In the genomic region with DNA sequence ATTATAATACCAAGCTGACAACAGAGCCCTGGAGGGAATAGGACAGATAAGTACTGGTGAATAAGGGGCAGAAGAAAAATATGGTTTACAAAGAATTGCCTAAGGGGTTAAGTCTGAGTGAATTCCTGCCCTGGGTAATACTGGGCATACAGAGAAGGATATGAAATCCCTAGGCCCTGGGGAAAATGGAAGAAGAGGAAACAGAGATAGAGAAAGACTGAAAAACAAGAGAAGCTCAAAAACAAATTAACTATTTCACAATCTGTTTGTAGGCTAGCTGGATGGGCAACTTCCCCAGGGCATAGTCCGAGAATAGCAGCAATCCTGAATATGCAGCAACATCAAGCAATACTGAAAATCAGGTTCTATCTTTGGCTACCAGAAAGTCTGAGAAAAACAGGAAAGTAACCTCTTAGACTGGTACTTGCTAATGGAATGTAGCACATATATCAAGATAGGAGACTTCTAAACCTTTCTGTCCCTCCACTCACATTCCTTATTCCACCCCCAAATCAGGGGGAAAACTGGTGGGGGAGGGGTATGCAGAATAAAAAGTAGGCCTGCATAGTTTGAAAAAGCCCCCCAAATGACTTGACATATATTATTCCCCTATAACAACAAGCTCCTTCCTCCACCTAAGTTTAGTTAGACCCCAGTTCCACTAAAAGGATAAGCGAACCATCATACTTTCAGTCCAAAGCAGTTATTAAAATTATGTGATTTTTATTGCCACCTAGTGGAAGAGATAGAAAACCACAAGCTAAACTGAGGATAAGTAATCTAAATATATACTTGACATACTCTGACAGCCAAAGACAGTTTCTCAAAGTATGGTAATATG, we compare ENCODE assay signal across 8 cellular contexts.
A peak's percentile ranks its signal among the peaks of the same experiment; 100 is the strongest.
DNase-seq lines count a peak whose midpoint lies in the region; ATAC-seq lines count a peak whose summit lies in the region.

No MANE protein-coding gene starts in this region.

- DNase-seq in NCI-H82 (lab: John Stamatoyannopoulos, UW) (peak; percentile 34), NCI-H82 treated with DMSO at 0.1 percent for 48 hours (lab: John Stamatoyannopoulos, UW; ENCODE audit: unreplicated experiment) (no peak), NCI-H2081 (lab: John Stamatoyannopoulos, UW) (peak; percentile 25 to 41), amniotic stem cell (lab: John Stamatoyannopoulos, UW) (peak; percentile 14), hepatic stellate cell (ENCODE audit: low spot score) (peak; percentile 52), smooth muscle cell of the brain vasculature (ENCODE audit: low read depth, low spot score) (peak; percentile 28)

- ATAC-seq in GM21529 (IDR thresholded peaks at IDR 0.05; ENCODE audit: unreplicated experiment), result no peak
- ATAC-seq in HG03095 (IDR thresholded peaks at IDR 0.05; ENCODE audit: unreplicated experiment), result no peak
